ENCODE assay signal across 17 cellular contexts in the genomic region with DNA sequence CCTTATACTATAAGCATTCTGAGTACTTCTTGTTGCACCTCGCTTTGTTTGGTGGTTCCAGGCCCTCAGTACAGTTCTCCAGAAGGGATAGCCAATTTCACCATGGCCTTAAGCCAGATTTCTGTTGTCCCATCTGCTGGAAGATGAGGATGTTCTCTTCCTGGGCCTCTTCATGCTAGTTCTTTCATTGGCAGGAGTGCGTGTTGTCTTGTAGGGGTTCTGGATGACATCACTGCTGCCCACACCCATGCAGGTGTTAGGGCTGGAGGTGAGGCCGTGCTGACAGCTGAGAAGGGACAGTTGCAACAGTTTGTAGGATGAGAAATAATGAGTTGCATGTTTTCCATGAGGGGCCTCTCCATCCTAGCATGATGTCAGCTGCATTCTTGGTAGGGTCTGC.
"Had no signal": no experiment of that assay in that cellular context is flagged by ENCODE, and none has a peak within 500 bp of the region (broad histone marks: within the 10 kb centered on the region; RNA-seq: fewer than 3 reads in every experiment).

No MANE protein-coding gene starts in this region.

- H3K4me3 Mint-ChIP-seq: naive thymus-derived CD4-positive, alpha-beta T cell; nephron progenitor cell; stimulated activated naive B cell treated with anti-CD40 and anti-IgM and Interleukin-4, amounts not matched to agents 10 μg/mL and 1 μg/mL and 100 μg/mL, for 72 hours; stimulated activated naive CD8-positive, alpha-beta T cell treated with anti-CD3 and anti-CD28 coated beads, Interleukin-15, amount 100 ng/mL, for 72 hours had no signal

- H3K27ac Mint-ChIP-seq: nephron progenitor cell; stimulated activated naive B cell treated with anti-CD40 and anti-IgM and Interleukin-4, amounts not matched to agents 10 μg/mL and 1 μg/mL and 100 μg/mL, for 72 hours; stimulated activated naive CD8-positive, alpha-beta T cell treated with anti-CD3 and anti-CD28 coated beads, Interleukin-15, amount 100 ng/mL, for 72 hours had no signal

- H3K27ac ChIP-seq: testis, tibial nerve, upper lobe of right lung, vagina had no signal

- DNase-seq: dermis blood vessel endothelial cell; erythroblast; foreskin melanocyte; hippocampal formation; kidney glomerular epithelial cell; mammary epithelial cell; naive thymus-derived CD4-positive, alpha-beta T cell; nephron progenitor cell; stimulated activated CD4-positive, alpha-beta T cell treated with anti-CD3 and anti-CD28 coated beads, Interleukin-2, amount 100 ng/mL, for 24 hours; stimulated activated CD4-positive, alpha-beta T cell treated with anti-CD3 and anti-CD28 coated beads, Interleukin-4, amount 100 ng/mL, for 4 hours; stimulated activated naive B cell treated with anti-CD40 and anti-IgM and Interleukin-4, amounts not matched to agents 10 μg/mL and 1 μg/mL and 100 μg/mL, for 72 hours; stimulated activated naive CD8-positive, alpha-beta T cell treated with anti-CD3 and anti-CD28 coated beads, Interleukin-15, amount 100 ng/mL, for 72 hours; testis; upper lobe of right lung had no signal

- ATAC-seq: naive thymus-derived CD4-positive, alpha-beta T cell; sciatic nerve; stimulated activated naive B cell treated with anti-CD40 and anti-IgM and Interleukin-4, amounts not matched to agents 10 μg/mL and 1 μg/mL and 100 μg/mL, for 72 hours; stimulated activated naive CD8-positive, alpha-beta T cell treated with anti-CD3 and anti-CD28 coated beads, Interleukin-15, amount 100 ng/mL, for 72 hours; upper lobe of right lung had no signal

- H3K9me3 Mint-ChIP-seq: nephron progenitor cell; stimulated activated naive B cell treated with anti-CD40 and anti-IgM and Interleukin-4, amounts not matched to agents 10 μg/mL and 1 μg/mL and 100 μg/mL, for 72 hours; stimulated activated naive CD8-positive, alpha-beta T cell treated with anti-CD3 and anti-CD28 coated beads, Interleukin-15, amount 100 ng/mL, for 72 hours had no signal

- H3K27me3 Mint-ChIP-seq: naive thymus-derived CD4-positive, alpha-beta T cell; stimulated activated naive B cell treated with anti-CD40 and anti-IgM and Interleukin-4, amounts not matched to agents 10 μg/mL and 1 μg/mL and 100 μg/mL, for 72 hours; stimulated activated naive CD8-positive, alpha-beta T cell treated with anti-CD3 and anti-CD28 coated beads, Interleukin-15, amount 100 ng/mL, for 72 hours had no signal

- H3K36me3 Mint-ChIP-seq: stimulated activated naive B cell treated with anti-CD40 and anti-IgM and Interleukin-4, amounts not matched to agents 10 μg/mL and 1 μg/mL and 100 μg/mL, for 72 hours had no signal

- H3K4me1 Mint-ChIP-seq: nephron progenitor cell had no signal
